In the genomic region with DNA sequence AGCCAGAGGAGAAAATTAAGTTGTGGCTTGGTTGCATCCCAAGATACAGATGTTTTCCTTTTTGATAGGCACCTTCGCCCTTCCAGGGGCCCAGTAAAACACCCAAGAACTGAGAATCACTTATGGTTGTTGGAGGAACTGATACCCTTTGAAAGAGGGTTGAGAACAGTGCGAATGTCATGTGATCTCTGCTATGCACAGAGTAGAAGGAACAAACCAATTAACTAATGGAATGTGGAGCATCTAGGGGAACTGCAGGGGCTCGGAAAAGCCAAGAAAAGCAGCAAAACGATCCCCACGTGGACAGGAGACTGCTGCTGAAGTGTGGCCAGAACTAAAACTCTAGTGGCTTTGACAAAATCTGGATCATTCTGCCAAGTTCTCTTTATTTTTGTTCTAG, we compare ENCODE assay signal across 15 cellular contexts. TPM values are rescaled to one million over a fixed set of nuclear protein-coding genes. Genes with fewer than 3 reads are reported as not detected.
"Had no signal": no experiment of that assay in that cellular context is flagged by ENCODE, and none has a peak within 500 bp of the region (broad histone marks: within the 10 kb centered on the region; RNA-seq: fewer than 3 reads in every experiment).

No MANE protein-coding gene starts in this region.

- H3K27me3 ChIP-seq: right atrium auricular region had no signal

- H3K27ac Mint-ChIP-seq: activated T-helper 17 cell treated with anti-CD3 and anti-CD28 coated beads, Interleukin-2, amount 50 U/mL, for 72 hours; naive thymus-derived CD8-positive, alpha-beta T cell; stimulated activated effector memory CD8-positive, alpha-beta T cell treated with anti-CD3 and anti-CD28 coated beads, Interleukin-12 subunit alpha, Interleukin-12 subunit beta, amount 100 ng/mL, for 72 hours; T-cell; type B pancreatic cell had no signal

- ATAC-seq: activated T-helper 17 cell treated with anti-CD3 and anti-CD28 coated beads, Interleukin-2, amount 50 U/mL, for 72 hours; naive thymus-derived CD8-positive, alpha-beta T cell; stimulated activated effector memory CD8-positive, alpha-beta T cell treated with anti-CD3 and anti-CD28 coated beads, Interleukin-12 subunit alpha, Interleukin-12 subunit beta, amount 100 ng/mL, for 72 hours; T-cell had no signal

- H3K4me3 ChIP-seq: left ventricle myocardium inferior, right atrium auricular region had no signal

- DNase-seq: activated CD4-positive, alpha-beta T cell treated with anti-CD3 and anti-CD28 coated beads, Interleukin-2, amount 50 U/mL, for 48 hours; activated naive CD4-positive, alpha-beta T cell treated with Interleukin-2 at 50 U/mL for 16 hours; kidney; left ventricle myocardium inferior; naive thymus-derived CD8-positive, alpha-beta T cell; nucleus accumbens; stimulated activated CD4-positive, alpha-beta T cell treated with anti-CD3 and anti-CD28 coated beads, Interleukin-2, amount 100 ng/mL, for 24 hours; T-cell had no signal

- H3K36me3 ChIP-seq: left ventricle myocardium inferior, right atrium auricular region had no signal

- H3K4me1 Mint-ChIP-seq: activated T-helper 17 cell treated with anti-CD3 and anti-CD28 coated beads, Interleukin-2, amount 50 U/mL, for 72 hours; naive thymus-derived CD8-positive, alpha-beta T cell; stimulated activated effector memory CD8-positive, alpha-beta T cell treated with anti-CD3 and anti-CD28 coated beads, Interleukin-12 subunit alpha, Interleukin-12 subunit beta, amount 100 ng/mL, for 72 hours; T-cell had no signal

- H3K4me1 ChIP-seq: left ventricle myocardium inferior, right atrium auricular region had no signal

- H3K9me3 ChIP-seq: left ventricle myocardium inferior, right atrium auricular region had no signal

- H3K36me3 Mint-ChIP-seq: naive thymus-derived CD8-positive, alpha-beta T cell; stimulated activated effector memory CD8-positive, alpha-beta T cell treated with anti-CD3 and anti-CD28 coated beads, Interleukin-12 subunit alpha, Interleukin-12 subunit beta, amount 100 ng/mL, for 72 hours; T-cell; type B pancreatic cell had no signal

- H3K9me3 Mint-ChIP-seq: activated T-helper 17 cell treated with anti-CD3 and anti-CD28 coated beads, Interleukin-2, amount 50 U/mL, for 72 hours; naive thymus-derived CD8-positive, alpha-beta T cell; stimulated activated effector memory CD8-positive, alpha-beta T cell treated with anti-CD3 and anti-CD28 coated beads, Interleukin-12 subunit alpha, Interleukin-12 subunit beta, amount 100 ng/mL, for 72 hours; T-cell; type B pancreatic cell had no signal

- H3K4me3 Mint-ChIP-seq: activated T-helper 17 cell treated with anti-CD3 and anti-CD28 coated beads, Interleukin-2, amount 50 U/mL, for 72 hours; naive thymus-derived CD8-positive, alpha-beta T cell; stimulated activated effector memory CD8-positive, alpha-beta T cell treated with anti-CD3 and anti-CD28 coated beads, Interleukin-12 subunit alpha, Interleukin-12 subunit beta, amount 100 ng/mL, for 72 hours; T-cell; type B pancreatic cell had no signal

- FAIRE-seq: astrocyte, bronchial epithelial cell, kidney had no signal

- H3K27ac ChIP-seq: epithelial cell of prostate, left ventricle myocardium inferior, right atrium auricular region had no signal

RNA-seq across cellular contexts. Expression of gene APOB, which starts 58.8 kb away (rescaled TPM):
- total RNA-seq: activated T-helper 17 cell treated with anti-CD3 and anti-CD28 coated beads, Interleukin-2, amount 50 U/mL, for 72 hours; naive thymus-derived CD8-positive, alpha-beta T cell had no signal
- polyA plus RNA-seq: naive thymus-derived CD8-positive, alpha-beta T cell had no signal
